In the genomic region with DNA sequence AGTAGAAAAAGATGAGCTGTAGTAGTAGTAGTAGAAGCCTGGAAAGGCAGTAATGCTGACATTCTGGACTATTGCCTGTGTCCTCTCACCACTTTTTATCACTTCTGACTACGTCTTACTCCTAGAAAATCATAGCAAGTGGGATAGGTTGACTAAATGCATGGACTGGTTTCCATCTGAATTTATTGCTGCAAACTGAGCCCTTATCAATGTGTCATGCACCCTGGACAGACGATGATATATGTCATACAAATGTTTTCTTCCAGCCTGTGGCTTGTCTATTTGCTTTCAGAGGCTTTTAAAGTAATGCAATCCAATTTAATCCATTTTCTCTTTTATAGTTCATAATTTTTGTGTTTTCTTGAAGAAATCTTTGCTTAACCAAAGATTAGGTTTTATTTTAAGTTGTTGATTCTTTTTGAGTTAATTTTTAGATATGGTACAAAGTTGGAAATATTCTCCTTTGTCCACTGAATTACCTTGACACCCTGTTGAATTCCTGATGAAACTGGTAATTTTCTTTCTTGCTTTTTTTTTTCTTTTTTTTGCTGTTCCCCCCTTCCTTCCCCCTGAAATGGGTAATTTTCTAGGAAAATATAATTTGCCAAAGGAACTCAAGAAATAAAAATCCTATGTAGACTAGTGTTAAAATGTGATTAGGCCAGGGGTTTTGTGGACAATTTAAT, we compare ENCODE assay signal across 13 cellular contexts. TPM values are rescaled to one million over a fixed set of nuclear protein-coding genes. Genes with fewer than 3 reads are reported as not detected.
DNase-seq lines count a peak whose midpoint lies in the region; ATAC-seq and TF ChIP-seq lines count a peak whose summit lies in the region.
"Had no signal": no experiment of that assay in that cellular context is flagged by ENCODE, and none has a peak within 500 bp of the region (broad histone marks: within the 10 kb centered on the region; RNA-seq: fewer than 3 reads in every experiment).

No MANE protein-coding gene starts in this region.

- no peak overlapping the region for H3K4me3 Mint-ChIP-seq in activated naive CD8-positive, alpha-beta T cell
- no peak overlapping the region for H3K4me3 Mint-ChIP-seq in activated naive CD8-positive, alpha-beta T cell treated with anti-CD3 and anti-CD28 coated beads, Interleukin-2, amount 50 U/mL, for 24 hours
- H3K4me3 Mint-ChIP-seq: activated naive CD4-positive, alpha-beta T cell treated with anti-CD3 and anti-CD28 coated beads, Interleukin-2, amount 10 ng/mL, durations not matched to agents 7 days and 5 days; T-helper 1 cell treated with Interleukin-12 subunit alpha and Interleukin-12 subunit beta and Interleukin-4 antibody, amounts not matched to agents 30 μg/mL and 1 μg/mL, for 36 hours had no signal

- peaks cover 29% of the 10 kb centered on the region for H3K4me1 Mint-ChIP-seq in activated naive CD8-positive, alpha-beta T cell (ENCODE audit: low read depth)
- peaks cover 20% of the 10 kb centered on the region for H3K4me1 Mint-ChIP-seq in activated naive CD8-positive, alpha-beta T cell treated with anti-CD3 and anti-CD28 coated beads, Interleukin-2, amount 50 U/mL, for 24 hours

- ATAC-seq in activated naive CD8-positive, alpha-beta T cell treated with anti-CD3 and anti-CD28 coated beads, Interleukin-2, amount 50 U/mL, for 24 hours: no peak
- ATAC-seq in RWPE2 (ENCODE audit: low read depth) (peak; percentile 45), esophagus mucosa (no peak), HG02798 (IDR thresholded peaks at IDR 0.05; ENCODE audit: poor library complexity, unreplicated experiment) (no peak), left ventricle myocardium superior (no peak)

- H3K4me3 ChIP-seq in RWPE2 (ENCODE audit: severe bottlenecking) (no peak overlapping the region), fibroblast of mammary gland (ENCODE audit: control insufficient read depth, low read depth, low read length) (no peak overlapping the region)
- H3K4me3 ChIP-seq: HAP-1, tibial artery had no signal

- peak overlapping the region; percentile 84 for H3K27ac ChIP-seq in RWPE2 (ENCODE audit: poor library complexity, severe bottlenecking)
- H3K27ac ChIP-seq: tibial artery had no signal

- TF ChIP-seq CTCF in RWPE2 (IDR thresholded peaks at IDR 0.05; ENCODE audit: poor library complexity, severe bottlenecking) (no peak), fibroblast of mammary gland (conservative IDR thresholded peaks at IDR 0.05; ENCODE audit: control insufficient read depth, insufficient read depth, low read depth, low read length) (no peak)

- H3K9me3 Mint-ChIP-seq in activated naive CD8-positive, alpha-beta T cell (ENCODE audit: low read depth): no peaks in the 10 kb centered on the region
- H3K9me3 Mint-ChIP-seq in activated naive CD8-positive, alpha-beta T cell treated with anti-CD3 and anti-CD28 coated beads, Interleukin-2, amount 50 U/mL, for 24 hours: no peaks in the 10 kb centered on the region
- H3K9me3 Mint-ChIP-seq: activated naive CD4-positive, alpha-beta T cell treated with anti-CD3 and anti-CD28 coated beads, Interleukin-2, amount 10 ng/mL, durations not matched to agents 7 days and 5 days; T-helper 1 cell treated with Interleukin-12 subunit alpha and Interleukin-12 subunit beta and Interleukin-4 antibody, amounts not matched to agents 30 μg/mL and 1 μg/mL, for 36 hours had no signal

- peak overlapping the region; percentile 34 for H3K27ac Mint-ChIP-seq in activated naive CD8-positive, alpha-beta T cell
- no peak overlapping the region for H3K27ac Mint-ChIP-seq in activated naive CD8-positive, alpha-beta T cell treated with anti-CD3 and anti-CD28 coated beads, Interleukin-2, amount 50 U/mL, for 24 hours

- no peaks in the 10 kb centered on the region for H3K27me3 Mint-ChIP-seq in activated naive CD8-positive, alpha-beta T cell
- H3K27me3 Mint-ChIP-seq in activated naive CD8-positive, alpha-beta T cell treated with anti-CD3 and anti-CD28 coated beads, Interleukin-2, amount 50 U/mL, for 24 hours: no peaks in the 10 kb centered on the region
- H3K27me3 Mint-ChIP-seq: activated naive CD4-positive, alpha-beta T cell treated with anti-CD3 and anti-CD28 coated beads, Interleukin-2, amount 10 ng/mL, durations not matched to agents 7 days and 5 days had no signal

- intact Hi-C loops in left ventricle myocardium superior (cut with micrococcal nuclease): no loop called here

- H3K36me3 Mint-ChIP-seq in activated naive CD8-positive, alpha-beta T cell: peaks cover under 1% of the 10 kb centered on the region
- H3K36me3 Mint-ChIP-seq in activated naive CD8-positive, alpha-beta T cell treated with anti-CD3 and anti-CD28 coated beads, Interleukin-2, amount 50 U/mL, for 24 hours (ENCODE audit: low read depth): peaks cover 4% of the 10 kb centered on the region
- H3K36me3 Mint-ChIP-seq: activated naive CD4-positive, alpha-beta T cell treated with anti-CD3 and anti-CD28 coated beads, Interleukin-2, amount 10 ng/mL, durations not matched to agents 7 days and 5 days had no signal

- H3K4me1 ChIP-seq in RWPE2 (ENCODE audit: insufficient read depth, poor library complexity, severe bottlenecking): peaks cover 28% of the 10 kb centered on the region

- H3K9me3 ChIP-seq in RWPE2 (ENCODE audit: severe bottlenecking): no peaks in the 10 kb centered on the region
- H3K9me3 ChIP-seq: HAP-1, tibial artery had no signal

- peaks cover 8% of the 10 kb centered on the region for H3K36me3 ChIP-seq in RWPE2 (ENCODE audit: low read depth)
- H3K36me3 ChIP-seq: HAP-1, tibial artery had no signal

- DNase-seq in activated naive CD8-positive, alpha-beta T cell treated with anti-CD3 and anti-CD28 coated beads, Interleukin-2, amount 50 U/mL, for 24 hours: no peak
- no peak for DNase-seq in RWPE2 (ENCODE audit: low spot score)
- DNase-seq in fibroblast of mammary gland (ENCODE audit: low read depth): peak; percentile 23
- no peak for DNase-seq in pons (ENCODE audit: low spot score)
- no peak for DNase-seq in left ventricle myocardium superior
- DNase-seq: activated naive CD4-positive, alpha-beta T cell treated with anti-CD3 and anti-CD28 coated beads, Interleukin-2, amount 10 ng/mL, durations not matched to agents 7 days and 5 days; NCI-H1694; tibial artery had no signal

- no peaks in the 10 kb centered on the region for H3K27me3 ChIP-seq in RWPE2 (ENCODE audit: insufficient read depth, poor library complexity, severe bottlenecking)
- H3K27me3 ChIP-seq: tibial artery had no signal

RNA-seq across cellular contexts. Expression of a gene that starts 47.1 kb away (rescaled TPM):
- 56.3 TPM for total RNA-seq in esophagus mucosa
- total RNA-seq in left ventricle myocardium superior: 17.9 TPM
